ENCODE assay signal across 18 cellular contexts in genomic region chr1:31436596-31437432, GRCh38. TPM values are rescaled to one million over a fixed set of nuclear protein-coding genes. Genes with fewer than 3 reads are reported as not detected.
"Had no signal": no experiment of that assay in that cellular context is flagged by ENCODE, and none has a peak within 500 bp of the region (broad histone marks: within the 10 kb centered on the region; RNA-seq: fewer than 3 reads in every experiment).

No MANE protein-coding gene starts in this region.

- H3K27ac ChIP-seq: heart left ventricle, lower lobe of right lung, spleen, testis had no signal

- H3K4me1 ChIP-seq: heart left ventricle, lower lobe of right lung, spleen, testis had no signal

- H3K36me3 ChIP-seq: heart left ventricle, lower lobe of right lung, spleen had no signal

- H3K9me3 ChIP-seq: heart left ventricle, lower lobe of right lung, spleen, testis had no signal

- H3K27me3 Mint-ChIP-seq: activated CD8-positive, alpha-beta T cell treated with anti-CD3 and anti-CD28 coated beads for 36 hours; naive B cell; type B pancreatic cell had no signal

- DNase-seq: activated CD4-positive, alpha-beta T cell treated with anti-CD3 and anti-CD28 coated beads for 48 hours; activated CD8-positive, alpha-beta T cell treated with anti-CD3 and anti-CD28 coated beads for 36 hours; activated naive CD4-positive, alpha-beta T cell; activated T-cell treated with anti-CD3 and anti-CD28 coated beads, Interleukin-2, amount 50 U/mL, for 1 hour; amygdala; cortex of kidney; heart left ventricle; left cardiac atrium; lower lobe of right lung; mesendoderm; naive B cell; retina; spleen; stimulated activated CD4-positive, alpha-beta T cell treated with anti-CD3 and anti-CD28 coated beads, Interleukin-4, amount 100 ng/mL, for 1 hour; stimulated activated naive CD4-positive, alpha-beta T cell; testis had no signal

- H3K9me3 Mint-ChIP-seq: activated CD8-positive, alpha-beta T cell treated with anti-CD3 and anti-CD28 coated beads for 36 hours; type B pancreatic cell had no signal

- H3K27ac Mint-ChIP-seq: activated CD8-positive, alpha-beta T cell treated with anti-CD3 and anti-CD28 coated beads for 36 hours; type B pancreatic cell had no signal

- H3K27me3 ChIP-seq: heart left ventricle, spleen, testis had no signal

- ATAC-seq: activated CD8-positive, alpha-beta T cell treated with anti-CD3 and anti-CD28 coated beads for 36 hours; heart left ventricle; left cardiac atrium had no signal

- H3K4me3 Mint-ChIP-seq: activated CD8-positive, alpha-beta T cell treated with anti-CD3 and anti-CD28 coated beads for 36 hours; type B pancreatic cell had no signal

- H3K36me3 Mint-ChIP-seq: naive B cell had no signal

- H3K4me3 ChIP-seq: heart left ventricle, lower lobe of right lung, spleen, testis had no signal

RNA-seq across cellular contexts. Expression of gene SERINC2, which starts 23.8 kb away (rescaled TPM):
- total RNA-seq: T-helper 2 cell treated with Interferon-gamma antibody and Interleukin-4, amounts not matched to agents 100 ng/mL and 5 ng/mL, for 36 hours had no signal
